ENCODE assay signal across 12 cellular contexts in the genomic region with DNA sequence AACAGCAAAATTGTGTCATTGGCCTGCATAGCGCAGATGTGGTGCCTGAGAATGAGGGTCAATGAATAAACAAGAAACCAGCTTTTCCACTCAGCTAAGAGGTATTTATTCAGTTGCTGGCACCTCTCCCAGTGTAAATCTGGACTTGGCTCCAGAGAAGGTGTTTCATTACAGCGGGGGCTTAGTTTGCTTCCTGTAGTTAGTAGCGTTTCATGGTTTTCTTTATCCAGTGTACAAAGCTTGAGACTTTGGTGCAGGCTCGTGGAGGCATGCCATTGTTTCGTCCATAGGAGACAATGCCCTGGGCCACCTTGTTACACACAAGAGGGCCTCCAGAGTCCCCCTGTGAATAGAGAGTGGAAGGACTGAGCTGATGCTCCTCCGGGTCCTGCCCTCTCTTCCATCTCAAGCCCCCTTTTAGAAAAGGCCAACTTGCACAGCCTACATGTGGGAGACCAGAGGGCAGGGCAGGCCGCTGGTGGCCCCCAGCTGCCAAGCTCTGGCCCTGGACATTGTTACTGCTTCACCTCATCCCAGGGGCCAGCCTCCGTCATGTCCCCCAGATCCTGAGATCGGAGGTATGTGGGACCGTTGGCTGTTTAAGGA.
DNase-seq lines count a peak whose midpoint lies in the region; ATAC-seq lines count a peak whose summit lies in the region.
"Had no signal": no experiment of that assay in that cellular context is flagged by ENCODE, and none has a peak within 500 bp of the region (broad histone marks: within the 10 kb centered on the region; RNA-seq: fewer than 3 reads in every experiment).

No MANE protein-coding gene starts in this region.

- H3K4me1 Mint-ChIP-seq in T-helper 1 cell treated with Interleukin-12 subunit alpha and Interleukin-12 subunit beta and Interleukin-4 antibody, amounts not matched to agents 30 μg/mL and 1 μg/mL, for 36 hours (ENCODE audit: low read depth), result peaks cover 62% of the 10 kb centered on the region

- H3K9me3 Mint-ChIP-seq in T-helper 1 cell treated with Interleukin-12 subunit alpha and Interleukin-12 subunit beta and Interleukin-4 antibody, amounts not matched to agents 30 μg/mL and 1 μg/mL, for 36 hours, result no peaks in the 10 kb centered on the region

- peak overlapping the region; percentile 83 for H3K27ac Mint-ChIP-seq in T-helper 1 cell treated with Interleukin-12 subunit alpha and Interleukin-12 subunit beta and Interleukin-4 antibody, amounts not matched to agents 30 μg/mL and 1 μg/mL, for 36 hours

- H3K36me3 Mint-ChIP-seq in T-helper 1 cell treated with Interleukin-12 subunit alpha and Interleukin-12 subunit beta and Interleukin-4 antibody, amounts not matched to agents 30 μg/mL and 1 μg/mL, for 36 hours (ENCODE audit: low read depth), result peaks cover 50% of the 10 kb centered on the region

- H3K27me3 Mint-ChIP-seq in T-helper 1 cell treated with Interleukin-12 subunit alpha and Interleukin-12 subunit beta and Interleukin-4 antibody, amounts not matched to agents 30 μg/mL and 1 μg/mL, for 36 hours (ENCODE audit: low read depth), result no peaks in the 10 kb centered on the region

- H3K4me3 Mint-ChIP-seq in T-helper 1 cell treated with Interleukin-12 subunit alpha and Interleukin-12 subunit beta and Interleukin-4 antibody, amounts not matched to agents 30 μg/mL and 1 μg/mL, for 36 hours, result peak overlapping the region; percentile 90

- DNase-seq in T-helper 1 cell, result no peak
- peak; percentile 64 for DNase-seq in NCI-H774 (lab: John Stamatoyannopoulos, UW)
- DNase-seq in epithelial cell of prostate (ENCODE audit: low read depth, low spot score), result peak; percentile 43
- peak; percentile 52 for DNase-seq in stimulated activated naive CD8-positive, alpha-beta T cell treated with anti-CD3 and anti-CD28 coated beads, Interleukin-15, Interleukin-2, amounts not matched to agents 100 U/mL and 50 U/mL, for 24 hours
- DNase-seq in NCI-H146 treated with DMSO at 0.1 percent for 48 hours (lab: John Stamatoyannopoulos, UW; ENCODE audit: unreplicated experiment), result no peak
- no peak for DNase-seq in NOMO-1 treated with DMSO at 0.1 percent for 48 hours (lab: John Stamatoyannopoulos, UW; ENCODE audit: unreplicated experiment)

- H3K27ac ChIP-seq in epithelial cell of prostate, result no peak overlapping the region
- H3K27ac ChIP-seq: A549, parathyroid adenoma, SJCRH30, vagina had no signal

- ATAC-seq in stimulated activated naive CD8-positive, alpha-beta T cell treated with anti-CD3 and anti-CD28 coated beads, Interleukin-15, Interleukin-2, amounts not matched to agents 100 U/mL and 50 U/mL, for 24 hours, result peak; percentile 5
- ATAC-seq in GM18858 (IDR thresholded peaks at IDR 0.05; ENCODE audit: unreplicated experiment), result no peak
- ATAC-seq: A549 had no signal

Comparison
In these comparisons a context has a peak if more than half of its experiments do, and no peak if none do; other contexts are left out.
1. DNase-seq: peak in NCI-H774 (single experiment), epithelial cell of prostate (single experiment) and stimulated activated naive CD8-positive, alpha-beta T cell treated with anti-CD3 and anti-CD28 coated beads, Interleukin-15, Interleukin-2, amounts not matched to agents 100 U/mL and 50 U/mL, for 24 hours (single experiment); none in T-helper 1 cell (0 of 5), NCI-H146 treated with DMSO at 0.1 percent for 48 hours (single experiment) and NOMO-1 treated with DMSO at 0.1 percent for 48 hours (single experiment).